ENCODE assay signal across 21 cellular contexts in the genomic region with DNA sequence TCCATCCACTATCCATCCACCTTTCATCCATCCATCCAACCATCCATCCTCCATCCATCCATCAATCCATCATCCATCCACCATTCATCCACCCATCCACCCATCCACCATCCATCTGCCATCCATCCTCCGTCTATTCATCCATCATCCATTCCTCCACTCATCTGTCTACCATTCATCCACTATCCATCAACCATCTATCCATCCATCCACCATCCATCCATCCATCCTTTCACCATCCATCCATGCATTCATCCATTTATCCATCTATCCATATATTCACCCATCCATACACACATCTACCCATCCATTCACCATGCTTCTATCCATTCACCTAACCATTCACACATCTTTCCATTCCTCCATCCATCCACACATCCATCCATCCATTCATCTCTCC.
DNase-seq lines count a peak whose midpoint lies in the region; ATAC-seq, FAIRE-seq and TF ChIP-seq lines count a peak whose summit lies in the region.
"Had no signal": no experiment of that assay in that cellular context is flagged by ENCODE, and none has a peak within 500 bp of the region (broad histone marks: within the 10 kb centered on the region; RNA-seq: fewer than 3 reads in every experiment).

No MANE protein-coding gene starts in this region.

- H3K4me1 ChIP-seq in RWPE2 (ENCODE audit: insufficient read depth, poor library complexity, severe bottlenecking) (no peaks in the 10 kb centered on the region), upper lobe of right lung (no peaks in the 10 kb centered on the region)
- H3K4me1 ChIP-seq in CD4-positive, alpha-beta memory T cell (ENCODE audit: insufficient read depth, low read length) = no peaks in the 10 kb centered on the region
- H3K4me1 ChIP-seq: HAP-1 had no signal

- no peaks in the 10 kb centered on the region for H3K36me3 ChIP-seq in RWPE2 (ENCODE audit: low read depth)
- H3K36me3 ChIP-seq in CD4-positive, alpha-beta memory T cell (ENCODE audit: insufficient read depth, low read length) = no peaks in the 10 kb centered on the region
- no peaks in the 10 kb centered on the region for H3K36me3 ChIP-seq in upper lobe of right lung
- H3K36me3 ChIP-seq: BLaER1, HAP-1 had no signal

- no peak overlapping the region for H3K27ac Mint-ChIP-seq in CD4-positive, alpha-beta memory T cell
- H3K27ac Mint-ChIP-seq: B cell; CD4-positive, CD25-positive, alpha-beta regulatory T cell; CD8-positive, alpha-beta memory T cell; GM23338 had no signal

- H3K4me3 ChIP-seq in RWPE2 (ENCODE audit: severe bottlenecking) (no peak overlapping the region), upper lobe of right lung (no peak overlapping the region)
- H3K4me3 ChIP-seq in CD4-positive, alpha-beta memory T cell (ENCODE audit: low read length in 2 of 2) = no peak overlapping the region
- H3K4me3 ChIP-seq: BLaER1, GM23338, HAP-1 had no signal

- FAIRE-seq in HTR-8/SVneo (lab: Jason Lieb, UNC) = peak; percentile 96
- FAIRE-seq: D721Med, GM12891, GM18507, H54 had no signal

- H3K9me3 ChIP-seq in RWPE2 (ENCODE audit: severe bottlenecking) = no peaks in the 10 kb centered on the region
- no peaks in the 10 kb centered on the region for H3K9me3 ChIP-seq in CD4-positive, alpha-beta memory T cell (ENCODE audit: control insufficient read depth in 1 of 2, low read length in 2 of 2)
- no peaks in the 10 kb centered on the region for H3K9me3 ChIP-seq in upper lobe of right lung
- H3K9me3 ChIP-seq: BLaER1, HAP-1 had no signal

- CTCF ChIA-PET in CD4-positive, alpha-beta memory T cell (lab: Charles Lee; ENCODE audit: partially characterized antibody) = no interaction called here

- in situ Hi-C loops in ACHN (cut with HindIII; ENCODE audit: low pct_ligation_motif_present, low pct_unique_long_range_greater_than_20kb, low sequenced_read_pairs) = no loop called here

- POLR2A ChIA-PET in CD4-positive, alpha-beta memory T cell (lab: Charles Lee; ENCODE audit: partially characterized antibody) = no interaction called here

- no peaks in the 10 kb centered on the region for H3K27me3 Mint-ChIP-seq in CD4-positive, alpha-beta memory T cell
- H3K27me3 Mint-ChIP-seq: B cell; CD4-positive, CD25-positive, alpha-beta regulatory T cell had no signal

- peaks cover 64% of the 10 kb centered on the region for H3K27me3 ChIP-seq in RWPE2 (ENCODE audit: insufficient read depth, poor library complexity, severe bottlenecking)
- no peaks in the 10 kb centered on the region for H3K27me3 ChIP-seq in CD4-positive, alpha-beta memory T cell (ENCODE audit: insufficient read depth, low read length)
- no peaks in the 10 kb centered on the region for H3K27me3 ChIP-seq in upper lobe of right lung
- H3K27me3 ChIP-seq: BLaER1 had no signal

- no peaks in the 10 kb centered on the region for H3K4me1 Mint-ChIP-seq in CD4-positive, alpha-beta memory T cell
- H3K4me1 Mint-ChIP-seq: B cell; CD4-positive, CD25-positive, alpha-beta regulatory T cell; CD8-positive, alpha-beta memory T cell; GM23338 had no signal

- peaks cover 0 to 9% (median 2%) of the 10 kb centered on the region in 8 donors for H3K9me3 Mint-ChIP-seq in CD4-positive, alpha-beta memory T cell

- ATAC-seq in RWPE2 (ENCODE audit: low read depth) = no peak
- ATAC-seq in upper lobe of right lung = no peak

- H3K27ac ChIP-seq in RWPE2 (ENCODE audit: poor library complexity, severe bottlenecking) = no peak overlapping the region
- no peak overlapping the region for H3K27ac ChIP-seq in CD4-positive, alpha-beta memory T cell (ENCODE audit: low read depth, low read length)
- H3K27ac ChIP-seq in upper lobe of right lung = no peak overlapping the region
- H3K27ac ChIP-seq: BLaER1, C4-2B had no signal

- no peaks in the 10 kb centered on the region for H3K36me3 Mint-ChIP-seq in CD4-positive, alpha-beta memory T cell
- H3K36me3 Mint-ChIP-seq: CD4-positive, CD25-positive, alpha-beta regulatory T cell; CD8-positive, alpha-beta memory T cell had no signal

- no peak for DNase-seq in HTR-8/SVneo (ENCODE audit: insufficient read length, low spot score)
- peak; percentile 12 for DNase-seq in RWPE2 (ENCODE audit: low spot score)
- peak; percentile 2 for DNase-seq in islet precursor cell
- no peak for DNase-seq in CD4-positive, alpha-beta memory T cell
- no peak for DNase-seq in upper lobe of right lung
- DNase-seq in ACHN = no peak
- DNase-seq: CD4-positive, CD25-positive, alpha-beta regulatory T cell; CD8-positive, alpha-beta memory T cell; DMS 273 treated with DMSO at 0.1 percent for 48 hours; DMS79; EL; GDM1 had no signal

- TF ChIP-seq CTCF in RWPE2 (IDR thresholded peaks at IDR 0.05; ENCODE audit: poor library complexity, severe bottlenecking) (no peak), upper lobe of right lung (IDR thresholded peaks at IDR 0.05) (no peak)

- intact Hi-C loops in CD4-positive, alpha-beta memory T cell (cut with micrococcal nuclease) = no loop called here
- intact Hi-C loops in upper lobe of right lung (cut with DNase I) = no loop called here

- no peak overlapping the region for H3K4me3 Mint-ChIP-seq in CD4-positive, alpha-beta memory T cell
- H3K4me3 Mint-ChIP-seq: B cell; CD4-positive, CD25-positive, alpha-beta regulatory T cell; CD8-positive, alpha-beta memory T cell; GM23338 had no signal

Comparison
In these comparisons a context has a peak if more than half of its experiments do, and no peak if none do; other contexts are left out.
1. DNase-seq: peak in RWPE2 (single experiment) and islet precursor cell (single experiment); none in HTR-8/SVneo (single experiment), CD4-positive, alpha-beta memory T cell (0 of 5), upper lobe of right lung (single experiment) and ACHN (single experiment).